In genomic region chr14:90193925-90194324, GRCh38 we compare ENCODE assay signal across 9 cellular contexts.
A peak's percentile ranks its signal among the peaks of the same experiment; 100 is the strongest.
DNase-seq lines count a peak whose midpoint lies in the region; FAIRE-seq and TF ChIP-seq lines count a peak whose summit lies in the region.
"Had no signal": no experiment of that assay in that cellular context is flagged by ENCODE, and none has a peak within 500 bp of the region (broad histone marks: within the 10 kb centered on the region; RNA-seq: fewer than 3 reads in every experiment).

No MANE protein-coding gene starts in this region.

- no peak overlapping the region for H2AFZ ChIP-seq in endothelial cell of umbilical vein (ENCODE audit: low read depth, low read length)

- CTCF ChIA-PET in endothelial cell of umbilical vein (lab: Charles Lee), result no interaction called here
- CTCF ChIA-PET in CD4-positive, alpha-beta memory T cell (lab: Charles Lee; ENCODE audit: partially characterized antibody), result interaction anchor here (1.0 to 1.2 kb wide), 2 partner anchors 8 to 562 kb away, joined by 3 to 5 read pairs; no protein-coding TSS in a partner anchor

- no peaks in the 10 kb centered on the region for H3K4me1 Mint-ChIP-seq in CD4-positive, alpha-beta memory T cell

- dilution Hi-C loops in endothelial cell of umbilical vein (cut with MboI; ENCODE audit: extremely low pct_ligation_motif_present, low sequenced_read_pairs), result no loop called here

- no peak overlapping the region for H3K9ac ChIP-seq in endothelial cell of umbilical vein (replicated peaks; ENCODE audit: extremely low read depth, insufficient read depth, low read length)

- no peaks in the 10 kb centered on the region for H3K9me1 ChIP-seq in endothelial cell of umbilical vein (replicated peaks; ENCODE audit: control insufficient read depth, extremely low read depth, insufficient read depth, low read length)

- peak; percentile 53 for TF ChIP-seq CTCF in NB4 (IDR thresholded peaks at IDR 0.05; ENCODE audit: low read depth, low read length)
- TF ChIP-seq CTCF in endothelial cell of umbilical vein (IDR thresholded peaks at IDR 0.05; ENCODE audit: extremely low read depth in 1 of 2, insufficient read depth in 1 of 2, low read depth in 1 of 2, low read length in 2 of 2), result peak; percentile 26 to 29

- H4K20me1 ChIP-seq in endothelial cell of umbilical vein (replicated peaks; ENCODE audit: control insufficient read depth, extremely low read depth, insufficient read depth, low read length), result no peaks in the 10 kb centered on the region

- no peaks in the 10 kb centered on the region for H3K36me3 ChIP-seq in endothelial cell of umbilical vein (ENCODE audit: control insufficient read depth in 2 of 2, extremely low read depth in 1 of 2, insufficient read depth in 2 of 2, low read length in 2 of 2)
- H3K36me3 ChIP-seq in CD4-positive, alpha-beta memory T cell (ENCODE audit: insufficient read depth, low read length), result no peaks in the 10 kb centered on the region

- no TSS peak for BruUV-seq in endothelial cell of umbilical vein (replicated peaks; lab: Mats Ljungman, UMichigan)

- H3K4me1 ChIP-seq in endothelial cell of umbilical vein (ENCODE audit: control insufficient read depth, extremely low read depth, insufficient read depth, low read length), result no peaks in the 10 kb centered on the region
- H3K4me1 ChIP-seq in CD4-positive, alpha-beta memory T cell (ENCODE audit: insufficient read depth, low read length), result no peaks in the 10 kb centered on the region

- no peak overlapping the region for H3K4me3 Mint-ChIP-seq in CD4-positive, alpha-beta memory T cell

- intact Hi-C loops in endothelial cell of umbilical vein (cut with micrococcal nuclease), result no loop called here
- intact Hi-C loops in CD4-positive, alpha-beta memory T cell (cut with micrococcal nuclease), result no loop called here

- POLR2A ChIA-PET in endothelial cell of umbilical vein (lab: Charles Lee), result no interaction called here
- POLR2A ChIA-PET in CD4-positive, alpha-beta memory T cell (lab: Charles Lee; ENCODE audit: partially characterized antibody), result no interaction called here

- peaks cover 0 to 3% (median 0%) of the 10 kb centered on the region in 8 donors for H3K9me3 Mint-ChIP-seq in CD4-positive, alpha-beta memory T cell

- peak; percentile 55 for FAIRE-seq in endothelial cell of umbilical vein (lab: Jason Lieb, UNC)
- FAIRE-seq: GM12891 had no signal

- no peak overlapping the region for H3K27ac ChIP-seq in endothelial cell of umbilical vein (ENCODE audit: insufficient read depth, low read depth, low read length)
- no peak overlapping the region for H3K27ac ChIP-seq in CD4-positive, alpha-beta memory T cell (ENCODE audit: low read depth, low read length)

- peaks cover 0 to 4% of the 10 kb centered on the region in 2 experiments for H3K27me3 ChIP-seq in endothelial cell of umbilical vein (ENCODE audit: control insufficient read depth in 2 of 2, insufficient read depth in 2 of 2, low read length in 2 of 2)
- no peaks in the 10 kb centered on the region for H3K27me3 ChIP-seq in CD4-positive, alpha-beta memory T cell (ENCODE audit: insufficient read depth, low read length)

- no peaks in the 10 kb centered on the region for H3K36me3 Mint-ChIP-seq in CD4-positive, alpha-beta memory T cell

- TF ChIP-seq POLR2A in NB4 (IDR thresholded peaks at IDR 0.05; ENCODE audit: extremely low read depth, insufficient read length) (no peak), endothelial cell of umbilical vein (IDR thresholded peaks at IDR 0.05; ENCODE audit: low read depth, low read length) (no peak)

- H3K27me3 Mint-ChIP-seq in CD4-positive, alpha-beta memory T cell, result peaks cover 10 to 17% of the 10 kb centered on the region in 2 donors

- no peaks in the 10 kb centered on the region for H3K9me3 ChIP-seq in endothelial cell of umbilical vein (replicated peaks; ENCODE audit: control insufficient read depth, insufficient read depth, low read length)
- no peaks in the 10 kb centered on the region for H3K9me3 ChIP-seq in CD4-positive, alpha-beta memory T cell (ENCODE audit: control insufficient read depth in 1 of 2, low read length in 2 of 2)

- H3K79me2 ChIP-seq in endothelial cell of umbilical vein (ENCODE audit: control insufficient read depth, insufficient read depth, low read length), result no peaks in the 10 kb centered on the region

- H3K4me3 ChIP-seq in NB4 (ENCODE audit: low read depth, low read length), result no peak overlapping the region
- no peak overlapping the region for H3K4me3 ChIP-seq in endothelial cell of umbilical vein (replicated peaks in 1 of 3; ENCODE audit: insufficient read depth in 1 of 3, low read depth in 1 of 3, low read length in 3 of 3)
- no peak overlapping the region for H3K4me3 ChIP-seq in CD4-positive, alpha-beta memory T cell (ENCODE audit: low read length in 2 of 2)

- no peak overlapping the region for H3K27ac Mint-ChIP-seq in CD4-positive, alpha-beta memory T cell

- no peak overlapping the region for H3K4me2 ChIP-seq in endothelial cell of umbilical vein (ENCODE audit: insufficient read depth, low read length)

- DNase-seq in stimulated activated CD4-positive, alpha-beta T cell treated with anti-CD3 and anti-CD28 coated beads, Interleukin-12 subunit alpha, Interleukin-12 subunit beta, amount 100 ng/mL, for 4 hours, result peak; percentile 2
- no peak for DNase-seq in stimulated activated CD4-positive, alpha-beta T cell treated with anti-CD3 and anti-CD28 coated beads, Interleukin-4, amount 100 ng/mL, for 4 hours
- peak; percentile 41 for DNase-seq in NB4 (ENCODE audit: low read depth)
- no peak for DNase-seq in endothelial cell of umbilical vein (ENCODE audit: low read depth, low spot score)
- no peak for DNase-seq in 8988T
- no peak for DNase-seq in hippocampal formation (lab: John Stamatoyannopoulos, UW)
- no peak for DNase-seq in AG08395 (ENCODE audit: low spot score)
- no peak for DNase-seq in CD4-positive, alpha-beta memory T cell

TF ChIP-seq in endothelial cell of umbilical vein, 7 proteins besides CTCF, POLR2A, EP300 and RAD21:
- TF ChIP-seq GATA2 (IDR thresholded peaks at IDR 0.05; ENCODE audit: insufficient read depth, insufficient read length, low read depth, low read length) (no peak), MYC (IDR thresholded peaks at IDR 0.05; ENCODE audit: low read depth, low read length) (no peak), FOS (IDR thresholded peaks at IDR 0.05; ENCODE audit: borderline replicate concordance, insufficient read depth, low read length) (no peak), MAX (IDR thresholded peaks at IDR 0.05; ENCODE audit: insufficient read depth, insufficient read length) (no peak), POLR2AphosphoS5 (IDR thresholded peaks at IDR 0.05; ENCODE audit: insufficient read depth, low read depth, low read length) (no peak), EZH2 (IDR thresholded peaks at IDR 0.05; ENCODE audit: borderline replicate concordance, low read depth, low read length, severe bottlenecking) (no peak), JUN (IDR thresholded peaks at IDR 0.05; ENCODE audit: borderline replicate concordance, insufficient read depth, insufficient read length, low read depth) (no peak)

Comparison
In these comparisons a context has a peak if more than half of its experiments do, and no peak if none do; other contexts are left out.
1. DNase-seq: peak in stimulated activated CD4-positive, alpha-beta T cell treated with anti-CD3 and anti-CD28 coated beads, Interleukin-12 subunit alpha, Interleukin-12 subunit beta, amount 100 ng/mL, for 4 hours (single experiment) and NB4 (single experiment); none in stimulated activated CD4-positive, alpha-beta T cell treated with anti-CD3 and anti-CD28 coated beads, Interleukin-4, amount 100 ng/mL, for 4 hours (0 of 2), endothelial cell of umbilical vein (single experiment), 8988T (single experiment), hippocampal formation (0 of 2), AG08395 (single experiment) and CD4-positive, alpha-beta memory T cell (0 of 5).